27 cellular contexts compared by ENCODE assay signal in the genomic region with DNA sequence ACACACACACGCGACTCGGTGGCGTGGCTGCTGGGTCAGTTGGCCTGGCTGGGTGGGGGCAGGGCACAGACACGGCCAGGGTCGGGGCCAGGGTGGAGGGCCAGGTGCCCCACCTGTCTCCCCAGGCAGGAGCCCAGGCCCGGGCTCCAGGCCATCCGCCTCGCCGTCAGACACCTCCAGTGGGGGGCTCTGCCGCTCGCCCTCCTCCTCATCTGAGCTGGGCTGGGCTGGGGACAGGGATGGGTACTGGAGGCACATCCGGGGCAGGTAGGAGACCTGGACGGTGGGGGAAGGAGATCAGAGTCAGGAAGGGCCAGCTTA. TPM values are rescaled to one million over a fixed set of nuclear protein-coding genes. Genes with fewer than 3 reads are reported as not detected.
"Had no signal": no experiment of that assay in that cellular context is flagged by ENCODE, and none has a peak within 500 bp of the region (broad histone marks: within the 10 kb centered on the region; RNA-seq: fewer than 3 reads in every experiment).

No MANE protein-coding gene starts in this region.

- H3K9me3 ChIP-seq: body of pancreas, heart left ventricle, sigmoid colon had no signal

- H3K4me2 ChIP-seq: smooth muscle cell had no signal

- H3K27ac Mint-ChIP-seq: activated CD4-positive, alpha-beta T cell treated with anti-CD3 and anti-CD28 coated beads for 36 hours; activated naive CD4-positive, alpha-beta T cell treated with anti-CD3 and anti-CD28 coated beads, Interleukin-2, amount 10 ng/mL, durations not matched to agents 7 days and 5 days; progenitor cell of endocrine pancreas had no signal

- H3K36me3 ChIP-seq: cardiac muscle cell, sigmoid colon had no signal

- H3K4me3 Mint-ChIP-seq: activated B cell treated with CpG ODN at 0.5 μM for 24 hours; activated CD4-positive, alpha-beta T cell treated with anti-CD3 and anti-CD28 coated beads for 36 hours; activated naive CD4-positive, alpha-beta T cell treated with anti-CD3 and anti-CD28 coated beads, Interleukin-2, amount 10 ng/mL, durations not matched to agents 7 days and 5 days; neural crest cell; T-helper 1 cell treated with Interleukin-12 subunit alpha and Interleukin-12 subunit beta and Interleukin-4 antibody, amounts not matched to agents 30 μg/mL and 1 μg/mL, for 36 hours had no signal

- DNase-seq: activated B cell treated with CpG ODN at 0.5 μM for 24 hours; activated CD4-positive, alpha-beta T cell treated with anti-CD3 and anti-CD28 coated beads for 36 hours; activated CD4-positive, alpha-beta T cell treated with anti-CD3 and anti-CD28 coated beads, Interleukin-2, amount 50 U/mL, for 48 hours; activated effector memory CD4-positive, alpha-beta T cell treated with anti-CD3 and anti-CD28 coated beads, Interleukin-2, amount 50 U/mL, for 16 hours; activated naive CD4-positive, alpha-beta T cell treated with anti-CD3 and anti-CD28 coated beads, Interleukin-2, amount 10 ng/mL, durations not matched to agents 7 days and 5 days; activated T-cell treated with anti-CD3 and anti-CD28 coated beads for 4 hours; anterior cingulate cortex; body of pancreas; islet precursor cell; left cardiac atrium; naive thymus-derived CD4-positive, alpha-beta T cell; retina; sigmoid colon; stimulated activated CD4-positive, alpha-beta T cell treated with anti-CD3 and anti-CD28 coated beads, Interleukin-4, amount 100 ng/mL, for 1 hour; stimulated activated naive CD4-positive, alpha-beta T cell treated with Interleukin-2 at 50 U/mL for 16 hours had no signal

- ATAC-seq: body of pancreas, heart left ventricle, left cardiac atrium had no signal

- H3K4me3 ChIP-seq: body of pancreas, cardiac muscle cell, heart left ventricle, sigmoid colon, smooth muscle cell had no signal

- H3K27me3 ChIP-seq: body of pancreas, cardiac muscle cell, heart left ventricle, sigmoid colon had no signal

- H3K36me3 Mint-ChIP-seq: activated naive CD4-positive, alpha-beta T cell treated with anti-CD3 and anti-CD28 coated beads, Interleukin-2, amount 10 ng/mL, durations not matched to agents 7 days and 5 days; naive thymus-derived CD4-positive, alpha-beta T cell had no signal

- H3K27me3 Mint-ChIP-seq: activated B cell treated with CpG ODN at 0.5 μM for 24 hours; activated CD4-positive, alpha-beta T cell treated with anti-CD3 and anti-CD28 coated beads for 36 hours; activated naive CD4-positive, alpha-beta T cell treated with anti-CD3 and anti-CD28 coated beads, Interleukin-2, amount 10 ng/mL, durations not matched to agents 7 days and 5 days; naive thymus-derived CD4-positive, alpha-beta T cell; progenitor cell of endocrine pancreas had no signal

- H3K27ac ChIP-seq: body of pancreas, cardiac muscle cell, heart left ventricle, sigmoid colon had no signal

- H3K9me3 Mint-ChIP-seq: activated B cell treated with CpG ODN at 0.5 μM for 24 hours; activated naive CD4-positive, alpha-beta T cell treated with anti-CD3 and anti-CD28 coated beads, Interleukin-2, amount 10 ng/mL, durations not matched to agents 7 days and 5 days; naive thymus-derived CD4-positive, alpha-beta T cell; neural crest cell; T-helper 1 cell treated with Interleukin-12 subunit alpha and Interleukin-12 subunit beta and Interleukin-4 antibody, amounts not matched to agents 30 μg/mL and 1 μg/mL, for 36 hours had no signal

RNA-seq across cellular contexts. Expression of a gene that starts 6.2 kb away (rescaled TPM):
- total RNA-seq: activated CD4-positive, alpha-beta T cell treated with anti-CD3 and anti-CD28 coated beads for 36 hours; body of pancreas; chondrocyte; epithelial cell of proximal tubule; fibroblast of villous mesenchyme; lower leg skin; neural crest cell; osteocyte; sigmoid colon; smooth muscle cell; urinary bladder had no signal
- polyA plus RNA-seq: naive thymus-derived CD4-positive, alpha-beta T cell had no signal

RNA-seq across cellular contexts. Expression of a gene that starts 19.7 kb away (rescaled TPM):
- total RNA-seq: cardiac muscle cell, chondrocyte, epithelial cell of proximal tubule, fibroblast of villous mesenchyme, neural crest cell, osteocyte, progenitor cell of endocrine pancreas, smooth muscle cell had no signal
- polyA plus RNA-seq: smooth muscle cell had no signal
